Comparison of ENCODE assay signal across 18 cellular contexts in genomic region chr1:97943354-97943753, GRCh38. TPM values are rescaled to one million over a fixed set of nuclear protein-coding genes. Genes with fewer than 3 reads are reported as not detected.
A peak's percentile ranks its signal among the peaks of the same experiment; 100 is the strongest.
DNase-seq lines count a peak whose midpoint lies in the region; ATAC-seq and TF ChIP-seq lines count a peak whose summit lies in the region.
"Had no signal": no experiment of that assay in that cellular context is flagged by ENCODE, and none has a peak within 500 bp of the region (broad histone marks: within the 10 kb centered on the region; RNA-seq: fewer than 3 reads in every experiment).

No MANE protein-coding gene starts in this region.

- peak overlapping the region; percentile 32 for H3K4me3 ChIP-seq in AG10803 (ENCODE audit: low read length)
- H3K4me3 ChIP-seq in GM23248: peak overlapping the region; percentile 39
- no peak overlapping the region for H3K4me3 ChIP-seq in neural progenitor cell
- H3K4me3 ChIP-seq: colonic mucosa, GM23338, heart left ventricle, lower lobe of right lung, SK-N-MC had no signal

- H3K27me3 ChIP-seq in GM23248 (replicated peaks; ENCODE audit: insufficient read depth) (no peaks in the 10 kb centered on the region), neural progenitor cell (no peaks in the 10 kb centered on the region)
- H3K27me3 ChIP-seq: colonic mucosa had no signal

- DNase-seq in AG10803 (ENCODE audit: low read depth): peak; percentile 94
- DNase-seq in GM23248: peak; percentile 92
- peak; percentile 76 for DNase-seq in astrocyte of the hippocampus (ENCODE audit: low read depth, low spot score)
- DNase-seq in kidney tubule cell (ENCODE audit: low spot score): peak; percentile 60
- no peak for DNase-seq in AML-193 (lab: John Stamatoyannopoulos, UW)
- no peak for DNase-seq in T-helper 17 cell
- DNase-seq in neural progenitor cell (ENCODE audit: low spot score): no peak
- DNase-seq: activated CD4-positive, alpha-beta T cell treated with anti-CD3 and anti-CD28 coated beads for 36 hours; colonic mucosa; heart left ventricle; lower lobe of right lung; NCI-H1436; stimulated activated CD4-positive, alpha-beta T cell treated with anti-CD3 and anti-CD28 coated beads, Interleukin-4, amount 100 ng/mL, for 1 hour; stimulated activated naive CD4-positive, alpha-beta T cell had no signal

- H3K36me3 ChIP-seq in GM23248 (ENCODE audit: low read depth) (no peaks in the 10 kb centered on the region), neural progenitor cell (no peaks in the 10 kb centered on the region)
- H3K36me3 ChIP-seq: colonic mucosa, heart left ventricle, lower lobe of right lung had no signal

- ATAC-seq in T-helper 17 cell: no peak
- ATAC-seq in GM19324 (IDR thresholded peaks at IDR 0.05; ENCODE audit: low FRiP score, unreplicated experiment): no peak
- ATAC-seq: activated CD4-positive, alpha-beta T cell treated with anti-CD3 and anti-CD28 coated beads for 36 hours; GM23338; heart left ventricle; lower lobe of right lung had no signal

- H3F3A ChIP-seq in GM23248 (ENCODE audit: insufficient read depth) (peaks cover 39% of the 10 kb centered on the region), neural progenitor cell (ENCODE audit: low read depth) (no peaks in the 10 kb centered on the region)

- H3K79me2 ChIP-seq in GM23248 (ENCODE audit: insufficient read depth) (no peaks in the 10 kb centered on the region), neural progenitor cell (ENCODE audit: low read depth) (no peaks in the 10 kb centered on the region)
- H3K79me2 ChIP-seq: parathyroid adenoma had no signal

- 1% methylated on average over 4 of the region's 4 CpGs for WGBS in GM23248 (ENCODE audit: low coverage in 1 of 2, low lambda C conversion rate in 2 of 2, missing lambda C conversion rate in 2 of 2), 2 experiments

- no peak overlapping the region for H3K4me3 Mint-ChIP-seq in T-helper 17 cell
- no peak overlapping the region for H3K4me3 Mint-ChIP-seq in neural progenitor cell
- H3K4me3 Mint-ChIP-seq: activated CD4-positive, alpha-beta T cell treated with anti-CD3 and anti-CD28 coated beads for 36 hours; GM23338 had no signal

- peaks cover 48% of the 10 kb centered on the region for H3K4me1 ChIP-seq in GM23248 (ENCODE audit: insufficient read depth)
- no peaks in the 10 kb centered on the region for H3K4me1 ChIP-seq in neural progenitor cell
- H3K4me1 ChIP-seq: colonic mucosa, lower lobe of right lung, parathyroid adenoma had no signal

- H3K4me1 Mint-ChIP-seq in T-helper 17 cell (peaks cover 23% of the 10 kb centered on the region), neural progenitor cell (no peaks in the 10 kb centered on the region)
- H3K4me1 Mint-ChIP-seq: GM23338 had no signal

- H3K36me3 Mint-ChIP-seq in T-helper 17 cell (ENCODE audit: low read depth): no peaks in the 10 kb centered on the region
- H3K36me3 Mint-ChIP-seq in neural progenitor cell: no peaks in the 10 kb centered on the region

- H3K9ac ChIP-seq in GM23248: peak overlapping the region; percentile 13; the same call in 1 of the 2 replicates
- H3K9ac ChIP-seq in neural progenitor cell: no peak overlapping the region
- H3K9ac ChIP-seq: parathyroid adenoma had no signal

- H3K27ac ChIP-seq in GM23248 (peak overlapping the region; percentile 60), neural progenitor cell (no peak overlapping the region)
- H3K27ac ChIP-seq: colonic mucosa, heart left ventricle, lower lobe of right lung, parathyroid adenoma, SK-N-MC had no signal

- H3K4me2 ChIP-seq in GM23248 (ENCODE audit: unreplicated experiment) (peak overlapping the region; percentile 49), neural progenitor cell (no peak overlapping the region)
- H3K4me2 ChIP-seq: GM23338 had no signal

- in situ Hi-C loops in GM23248 (cut with MboI): no loop called here

- H2AFZ ChIP-seq in GM23248 (peak overlapping the region; percentile 43), neural progenitor cell (replicated peaks) (no peak overlapping the region)
- H2AFZ ChIP-seq: GM23338, parathyroid adenoma had no signal

- TF ChIP-seq CTCF in AG10803 (conservative IDR thresholded peaks at IDR 0.05; ENCODE audit: low read length) (no peak), neural progenitor cell (IDR thresholded peaks at IDR 0.05) (no peak)

- H3K27ac Mint-ChIP-seq in T-helper 17 cell (no peak overlapping the region), neural progenitor cell (no peak overlapping the region)
- H3K27ac Mint-ChIP-seq: activated CD4-positive, alpha-beta T cell treated with anti-CD3 and anti-CD28 coated beads for 36 hours; GM23338 had no signal

- H4K20me1 ChIP-seq in GM23248 (ENCODE audit: insufficient read depth): no peaks in the 10 kb centered on the region
- H4K20me1 ChIP-seq in neural progenitor cell (ENCODE audit: low read depth): no peaks in the 10 kb centered on the region

- no peaks in the 10 kb centered on the region for H3K9me3 Mint-ChIP-seq in neural progenitor cell
- H3K9me3 Mint-ChIP-seq: GM23338 had no signal

- no peaks in the 10 kb centered on the region for H3K9me2 ChIP-seq in GM23248 (ENCODE audit: insufficient read depth)

- H3K27me3 Mint-ChIP-seq in T-helper 17 cell (no peaks in the 10 kb centered on the region), neural progenitor cell (ENCODE audit: insufficient read depth, low read depth) (no peaks in the 10 kb centered on the region)
- H3K27me3 Mint-ChIP-seq: activated CD4-positive, alpha-beta T cell treated with anti-CD3 and anti-CD28 coated beads for 36 hours had no signal

- H3K9me3 ChIP-seq in GM23248 (ENCODE audit: low read depth) (no peaks in the 10 kb centered on the region), T-helper 17 cell (ENCODE audit: control insufficient read depth, low read length, poor library complexity, severe bottlenecking) (no peaks in the 10 kb centered on the region), neural progenitor cell (ENCODE audit: low read depth) (no peaks in the 10 kb centered on the region)
- H3K9me3 ChIP-seq: colonic mucosa, heart left ventricle, lower lobe of right lung had no signal

RNA-seq across cellular contexts. Expression of gene DPYD, which starts 22.5 kb away (rescaled TPM):
- total RNA-seq in GM23248 (2014; rRNA removed; shearing (Covaris generic)): 70.7 and 75.5 TPM in 2 replicates
- 38.4 and 38.6 TPM in 2 replicates for polyA plus RNA-seq in GM23248 (2016; fragmentation: Nextera tagmentation; extraction: Ambion mirVana)
- total RNA-seq in T-helper 17 cell (10 to 100 TPM; 52.3 to 53.6 TPM), neural progenitor cell (ENCODE audit: low replicate concordance) (0.43 and 0.50 TPM in 2 replicates)

Comparison
In these comparisons a context has a peak if more than half of its experiments do, and no peak if none do; other contexts are left out.
1. DNase-seq: peak in AG10803 (single experiment), GM23248 (single experiment), astrocyte of the hippocampus (single experiment) and kidney tubule cell (single experiment); none in AML-193 (0 of 2), T-helper 17 cell (0 of 3) and neural progenitor cell (single experiment).
2. RNA of gene DPYD, which starts 22.5 kb away (total RNA-seq): 70.7 to 75.5 TPM in GM23248 and 52.3 to 53.6 TPM in T-helper 17 cell; 0.43 to 0.50 TPM in neural progenitor cell; every median in the first group is over 10 times any median in the second.